Comparison of ENCODE assay signal across 8 cellular contexts in the genomic region with DNA sequence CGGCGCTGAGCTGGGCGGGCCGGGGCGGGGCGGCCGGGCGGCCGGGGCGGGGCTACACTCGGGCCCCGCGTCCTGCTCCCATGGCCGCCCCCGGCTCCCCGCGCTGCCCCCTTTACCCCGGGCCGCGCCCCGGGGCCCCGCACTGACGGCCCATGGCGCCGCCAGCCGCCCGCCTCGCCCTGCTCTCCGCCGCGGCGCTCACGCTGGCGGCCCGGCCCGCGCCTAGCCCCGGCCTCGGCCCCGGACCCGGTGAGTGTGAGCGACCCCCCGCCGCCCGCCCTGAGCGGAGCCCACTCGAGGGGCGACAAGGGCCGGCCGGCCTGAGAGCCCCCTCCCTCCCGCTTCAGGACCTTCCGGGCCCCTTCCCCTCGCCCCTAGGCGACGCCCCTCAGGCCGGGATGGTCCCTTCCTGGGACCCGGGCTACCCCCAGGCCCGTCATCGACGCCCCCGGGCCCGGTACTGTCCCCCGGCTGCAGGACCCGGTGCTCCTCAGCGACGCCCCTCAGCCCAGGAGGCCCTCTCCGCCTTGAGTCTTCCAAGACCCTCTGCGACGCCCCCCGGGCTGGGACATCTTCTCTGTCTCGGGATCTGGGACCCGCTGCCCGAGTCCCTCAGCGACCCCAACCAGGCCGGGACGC. TPM values are rescaled to one million over a fixed set of nuclear protein-coding genes. Genes with fewer than 3 reads are reported as not detected.
DNase-seq lines count a peak whose midpoint lies in the region; ATAC-seq and TF ChIP-seq lines count a peak whose summit lies in the region.

A gene with protein sequence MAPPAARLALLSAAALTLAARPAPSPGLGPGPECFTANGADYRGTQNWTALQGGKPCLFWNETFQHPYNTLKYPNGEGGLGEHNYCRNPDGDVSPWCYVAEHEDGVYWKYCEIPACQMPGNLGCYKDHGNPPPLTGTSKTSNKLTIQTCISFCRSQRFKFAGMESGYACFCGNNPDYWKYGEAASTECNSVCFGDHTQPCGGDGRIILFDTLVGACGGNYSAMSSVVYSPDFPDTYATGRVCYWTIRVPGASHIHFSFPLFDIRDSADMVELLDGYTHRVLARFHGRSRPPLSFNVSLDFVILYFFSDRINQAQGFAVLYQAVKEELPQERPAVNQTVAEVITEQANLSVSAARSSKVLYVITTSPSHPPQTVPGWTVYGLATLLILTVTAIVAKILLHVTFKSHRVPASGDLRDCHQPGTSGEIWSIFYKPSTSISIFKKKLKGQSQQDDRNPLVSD (plus strand): TSS at position 57 of the 639 bp plus-strand sequence. CDS start 96 bp downstream, at position 153.

- no peaks in the 10 kb centered on the region for H3K9me3 ChIP-seq in HAP-1
- H3K9me3 ChIP-seq in heart left ventricle = no peaks in the 10 kb centered on the region

- in situ Hi-C loops in HAP-1 (cut with MboI; ENCODE audit: low sequenced_read_pairs) = no loop called here

- H3K4me3 ChIP-seq in HAP-1 (peak within 1 kb of the TSS; percentile 71), WI38 (ENCODE audit: low read depth, low read length) (peak within 1 kb of the TSS; percentile 51), heart left ventricle (peak within 1 kb of the TSS; percentile 65 to 98 (median 76))

- TF ChIP-seq CTCF in WI38 (IDR thresholded peaks at IDR 0.05; ENCODE audit: low read depth, low read length) = no peak
- no peak for TF ChIP-seq CTCF in heart left ventricle (IDR thresholded peaks at IDR 0.05)

- H3K36me3 ChIP-seq in HAP-1 (replicated peaks) (no peaks in the 10 kb centered on the region), heart left ventricle (no peaks in the 10 kb centered on the region)

- ATAC-seq in heart left ventricle (peak in 2 of 4 donors; percentile 1 to 21), HG02970 (IDR thresholded peaks at IDR 0.05; ENCODE audit: low FRiP score, unreplicated experiment) (no peak), GM19455 (IDR thresholded peaks at IDR 0.05; ENCODE audit: unreplicated experiment) (no peak)

- TF ChIP-seq POLR2A in heart left ventricle (IDR thresholded peaks at IDR 0.05) = no peak

- intact Hi-C loops in heart left ventricle (cut with DNase I) = loop anchor here in 6 of 10 donors (5.0 to 10.0 kb wide), 3 partner anchors 74 to 172 kb away; no protein-coding TSS in a partner anchor

- peaks cover 9% of the 10 kb centered on the region for H3K4me1 ChIP-seq in HAP-1
- peaks cover 0 to 61% (median 19%) of the 10 kb centered on the region in 12 donors for H3K4me1 ChIP-seq in heart left ventricle

- WGBS in heart left ventricle, 4 donors = 0 to 2% (median 1%) methylated on average over 7 to 76 of the region's 76 CpGs

- DNase-seq in HAP-1 (ENCODE audit: low spot score in 2 of 2) (peak in 1 of 2 experiments; percentile 29), heart left ventricle (peak in 1 of 5 donors; percentile 72), retina (peak; percentile 62), C1 segment of cervical spinal cord (lab: John Stamatoyannopoulos, UW) (no peak)
- no peak for DNase-seq in stimulated activated naive CD4-positive, alpha-beta T cell treated with Interleukin-2 at 50 U/mL for 16 hours (lab: John Stamatoyannopoulos, UW)

- H3K27me3 ChIP-seq in HAP-1 (ENCODE audit: low read depth) (no peaks in the 10 kb centered on the region), heart left ventricle (peaks cover 0 to 46% (median 0%) of the 10 kb centered on the region in 9 donors)

- peak within 1 kb of the TSS in 11 of 12 donors; percentile 16 to 86 (median 52) for H3K27ac ChIP-seq in heart left ventricle

RNA-seq across cellular contexts. Expression of the gene that starts here (rescaled TPM):
- 10 to 100 TPM; 30.5 to 67.8 (median 46.6) TPM for total RNA-seq in heart left ventricle
- 10 to 100 TPM; 24.3 to 25.2 TPM for polyA plus RNA-seq in heart left ventricle
